In genomic region chr7:99693427-99694200, GRCh38 we compare ENCODE assay signal across 1 cellular context.
TF ChIP-seq lines count a peak whose summit lies in the region.

No MANE protein-coding gene starts in this region.

TF ChIP-seq in HepG2, 621 proteins besides CTCF, POLR2A, EP300 and RAD21 (continued from another document and continues in another):
- no peak for TF ChIP-seq CENPBD1 (CRISPR knock-in tag; IDR thresholded peaks at IDR 0.05; ENCODE audit: borderline replicate concordance, low read depth)
- TF ChIP-seq ZBTB2 (CRISPR knock-in tag; IDR thresholded peaks at IDR 0.05; ENCODE audit: low read depth) = no peak
- TF ChIP-seq ZNF563 (CRISPR knock-in tag; IDR thresholded peaks at IDR 0.05) = peak; percentile 79; the same call in 1 of the 2 replicates
- no peak for TF ChIP-seq ZNF3 (CRISPR knock-in tag; IDR thresholded peaks at IDR 0.05)
- TF ChIP-seq NCOA5 (CRISPR knock-in tag; IDR thresholded peaks at IDR 0.05) = no peak
- TF ChIP-seq HBP1 (CRISPR knock-in tag; IDR thresholded peaks at IDR 0.05; ENCODE audit: low read depth) = peak; percentile 40; the same call in 1 of the 2 replicates
- no peak for TF ChIP-seq ZEB1 (IDR thresholded peaks at IDR 0.05; ENCODE audit: insufficient replicate concordance, low read depth)
- TF ChIP-seq ZNF781 (CRISPR knock-in tag; IDR thresholded peaks at IDR 0.05; ENCODE audit: borderline replicate concordance, not compliant biosample characterization) = no peak
- TF ChIP-seq SETDB1 (CRISPR knock-in tag; IDR thresholded peaks at IDR 0.05; ENCODE audit: borderline replicate concordance) = no peak
- TF ChIP-seq ZNF362 (CRISPR knock-in tag; IDR thresholded peaks at IDR 0.05; ENCODE audit: borderline replicate concordance) = 0 out of 2 replicates have a peak, but pooled peaks have one; percentile 22
- no peak for TF ChIP-seq FOXM1 (CRISPR knock-in tag; IDR thresholded peaks at IDR 0.05)
- TF ChIP-seq ZNF780A (CRISPR knock-in tag; IDR thresholded peaks at IDR 0.05) = no peak
- peak; percentile 93 for TF ChIP-seq ZNF350 (CRISPR knock-in tag; IDR thresholded peaks at IDR 0.05; ENCODE audit: borderline replicate concordance, low read depth)
- TF ChIP-seq ZFP90 (CRISPR knock-in tag; IDR thresholded peaks at IDR 0.05; ENCODE audit: borderline replicate concordance) = peak; percentile 77; the same call in 1 of the 2 replicates
- TF ChIP-seq HDAC6 (IDR thresholded peaks at IDR 0.05; ENCODE audit: low read depth, low read length) = no peak
- no peak for TF ChIP-seq ZNF354B (CRISPR knock-in tag; IDR thresholded peaks at IDR 0.05)
- no peak for TF ChIP-seq GLMP (CRISPR knock-in tag; IDR thresholded peaks at IDR 0.05; ENCODE audit: borderline replicate concordance)
- no peak for TF ChIP-seq ZNF564 (CRISPR knock-in tag; IDR thresholded peaks at IDR 0.05)
- no peak for TF ChIP-seq CCDC6 (CRISPR knock-in tag; IDR thresholded peaks at IDR 0.05)
- peak; percentile 62 for TF ChIP-seq ZFP91 (CRISPR knock-in tag; IDR thresholded peaks at IDR 0.05; ENCODE audit: borderline replicate concordance)
- no peak; the same call in 1 of the 2 replicates for TF ChIP-seq TP53 (CRISPR knock-in tag; conservative IDR thresholded peaks at IDR 0.05)
- peak; percentile 93; the same call in 1 of the 2 replicates for TF ChIP-seq NFKB2 (CRISPR knock-in tag; IDR thresholded peaks at IDR 0.05; ENCODE audit: borderline replicate concordance)
- TF ChIP-seq HMGXB4 (CRISPR knock-in tag; IDR thresholded peaks at IDR 0.05; ENCODE audit: borderline replicate concordance in 1 of 2, low read depth in 1 of 2) = peak; percentile 21 to 62; a peak in 3 of 4 replicates
- peak; percentile 66; the same call in 1 of the 2 replicates for TF ChIP-seq YEATS4 (CRISPR knock-in tag; IDR thresholded peaks at IDR 0.05; ENCODE audit: borderline replicate concordance)
- no peak for TF ChIP-seq ZNF660 (CRISPR knock-in tag; IDR thresholded peaks at IDR 0.05; ENCODE audit: borderline replicate concordance, low read depth)
- TF ChIP-seq ARNT2 (CRISPR knock-in tag; IDR thresholded peaks at IDR 0.05; ENCODE audit: low read depth) = peak; percentile 83
- TF ChIP-seq GPN1 (CRISPR knock-in tag; IDR thresholded peaks at IDR 0.05; ENCODE audit: borderline replicate concordance) = no peak
- peak; percentile 63; the same call in 1 of the 2 replicates for TF ChIP-seq CREB3 (CRISPR knock-in tag; IDR thresholded peaks at IDR 0.05)
- no peak for TF ChIP-seq IKZF1 (IDR thresholded peaks at IDR 0.05)
- peak; percentile 50 for TF ChIP-seq THAP11 (CRISPR knock-in tag; IDR thresholded peaks at IDR 0.05)
- peak; percentile 80; the same call in 1 of the 2 replicates for TF ChIP-seq ZNF451 (CRISPR knock-in tag; IDR thresholded peaks at IDR 0.05)
- TF ChIP-seq ZNF329 (CRISPR knock-in tag; IDR thresholded peaks at IDR 0.05; ENCODE audit: low read depth) = no peak
- no peak for TF ChIP-seq CEBPB (IDR thresholded peaks at IDR 0.05; ENCODE audit: borderline replicate concordance, low read depth, low read length)
- TF ChIP-seq ZFAT (CRISPR knock-in tag; conservative IDR thresholded peaks at IDR 0.05) = no peak
- TF ChIP-seq ZNF318 (CRISPR knock-in tag; IDR thresholded peaks at IDR 0.05) = peak; percentile 83; the same call in 1 of the 2 replicates
- TF ChIP-seq ZBTB4 (CRISPR knock-in tag; IDR thresholded peaks at IDR 0.05; ENCODE audit: borderline replicate concordance) = no peak
